In genomic region chr22:19772422-19772672, GRCh38 we compare ENCODE assay signal across 16 cellular contexts. TPM values are rescaled to one million over a fixed set of nuclear protein-coding genes. Genes with fewer than 3 reads are reported as not detected.
A peak's percentile ranks its signal among the peaks of the same experiment; 100 is the strongest.
DNase-seq lines count a peak whose midpoint lies in the region; ATAC-seq and TF ChIP-seq lines count a peak whose summit lies in the region.
"Had no signal": no experiment of that assay in that cellular context is flagged by ENCODE, and none has a peak within 500 bp of the region (broad histone marks: within the 10 kb centered on the region; RNA-seq: fewer than 3 reads in every experiment).

No MANE protein-coding gene starts in this region.

- TF ChIP-seq CTCF in HEK293 (tag by site-specific recombination; IDR thresholded peaks at IDR 0.05) (no peak), activated B cell treated with CpG ODN at 0.5 μM for 24 hours (IDR thresholded peaks at IDR 0.05) (no peak), foreskin keratinocyte (conservative IDR thresholded peaks at IDR 0.05) (no peak)

- H3K27ac ChIP-seq in BLaER1 treated with 17β-estradiol and CSF1 and Interleukin-3, amounts not matched to agents 10 nM and 100 nM, result no peak overlapping the region
- H3K27ac ChIP-seq in HEK293 (ENCODE audit: extremely low read depth, low read depth, low read length) (no peak overlapping the region), foreskin keratinocyte (no peak overlapping the region)
- H3K27ac ChIP-seq: A549, GM23248 had no signal

- CTCF ChIA-PET in HEK293 (lab: Yijun Ruan, JAX), result interaction anchor here (1.2 to 2.5 kb wide), 3 partner anchors 16 to 42 kb away, joined by 3 to 20 read pairs (median 3); no protein-coding TSS in a partner anchor
- CTCF ChIA-PET in activated B cell treated with CpG ODN at 0.5 μM for 24 hours (lab: Charles Lee), result interaction anchor here (1.1 kb wide), 2 partner anchors 16 to 138 kb away, joined by 3 to 4 read pairs; no protein-coding TSS in a partner anchor
- CTCF ChIA-PET in activated CD4-positive, alpha-beta T cell treated with anti-CD3 and anti-CD28 coated beads, Interleukin-2, amount 10 ng/mL, durations not matched to agents 7 days and 5 days (lab: Charles Lee), result no interaction called here

- H3K9me3 Mint-ChIP-seq in activated B cell treated with CpG ODN at 0.5 μM for 24 hours, result no peaks in the 10 kb centered on the region
- no peaks in the 10 kb centered on the region for H3K9me3 Mint-ChIP-seq in stimulated activated memory B cell treated with anti-CD40 and anti-IgM and Interleukin-4, amounts not matched to agents 10 μg/mL and 1 μg/mL and 100 μg/mL, for 72 hours
- H3K9me3 Mint-ChIP-seq in activated CD4-positive, alpha-beta T cell treated with anti-CD3 and anti-CD28 coated beads, Interleukin-2, amount 10 ng/mL, durations not matched to agents 7 days and 5 days, result no peaks in the 10 kb centered on the region

- no peak overlapping the region for H3K4me3 ChIP-seq in BLaER1 treated with 17β-estradiol and CSF1 and Interleukin-3, amounts not matched to agents 10 nM and 100 nM
- no peak overlapping the region for H3K4me3 ChIP-seq in HEK293 (ENCODE audit: low read depth, low read length)
- H3K4me3 ChIP-seq: A549, GM12878, GM23248 had no signal

- POLR2A ChIA-PET in HEK293 (lab: Yijun Ruan, JAX), result no interaction called here
- POLR2A ChIA-PET in activated B cell treated with CpG ODN at 0.5 μM for 24 hours (lab: Charles Lee), result interaction anchor here (0.7 kb wide), 1 partner anchor 1231 kb away, joined by 3 read pairs; no protein-coding TSS in a partner anchor
- POLR2A ChIA-PET in activated CD4-positive, alpha-beta T cell treated with anti-CD3 and anti-CD28 coated beads, Interleukin-2, amount 10 ng/mL, durations not matched to agents 7 days and 5 days (lab: Charles Lee), result no interaction called here

- H3K27ac Mint-ChIP-seq in activated B cell treated with CpG ODN at 0.5 μM for 24 hours, result peak overlapping the region; percentile 59
- H3K27ac Mint-ChIP-seq in stimulated activated memory B cell treated with anti-CD40 and anti-IgM and Interleukin-4, amounts not matched to agents 10 μg/mL and 1 μg/mL and 100 μg/mL, for 72 hours, result peak overlapping the region; percentile 64
- H3K27ac Mint-ChIP-seq in activated CD4-positive, alpha-beta T cell treated with anti-CD3 and anti-CD28 coated beads, Interleukin-2, amount 10 ng/mL, durations not matched to agents 7 days and 5 days, result no peak overlapping the region
- H3K27ac Mint-ChIP-seq: CD4-positive, CD25-positive, alpha-beta regulatory T cell had no signal

- H3K4me2 ChIP-seq in BLaER1 treated with 17β-estradiol and CSF1 and Interleukin-3, amounts not matched to agents 10 nM and 100 nM, result peak overlapping the region; percentile 65 to 100 (median 91); a peak in 21 of 22 replicates
- H3K4me2 ChIP-seq: A549 had no signal

- H4K20me1 ChIP-seq in BLaER1 treated with 17β-estradiol and CSF1 and Interleukin-3, amounts not matched to agents 10 nM and 100 nM, result peaks cover 0 to 40% (median 12%) of the 10 kb centered on the region in 11 experiments; a peak in 11 of 22 replicates

- no peak overlapping the region for H3K4me3 Mint-ChIP-seq in activated B cell treated with CpG ODN at 0.5 μM for 24 hours
- no peak overlapping the region for H3K4me3 Mint-ChIP-seq in stimulated activated memory B cell treated with anti-CD40 and anti-IgM and Interleukin-4, amounts not matched to agents 10 μg/mL and 1 μg/mL and 100 μg/mL, for 72 hours
- no peak overlapping the region for H3K4me3 Mint-ChIP-seq in activated CD4-positive, alpha-beta T cell treated with anti-CD3 and anti-CD28 coated beads, Interleukin-2, amount 10 ng/mL, durations not matched to agents 7 days and 5 days
- H3K4me3 Mint-ChIP-seq: CD4-positive, CD25-positive, alpha-beta regulatory T cell had no signal

- DNase-seq in activated B cell treated with CpG ODN at 0.5 μM for 24 hours, result no peak
- no peak for DNase-seq in foreskin keratinocyte
- no peak for DNase-seq in superior temporal gyrus (ENCODE audit: extremely low spot score)
- DNase-seq in activated CD4-positive, alpha-beta T cell treated with anti-CD3 and anti-CD28 coated beads, Interleukin-2, amount 10 ng/mL, durations not matched to agents 7 days and 5 days, result no peak
- DNase-seq: Calu3; CD4-positive, CD25-positive, alpha-beta regulatory T cell; DMS 273 treated with DMSO at 0.1 percent for 48 hours; GM23248 had no signal

- peak overlapping the region in 4 of 11 experiments; percentile 23 to 50 (median 28); a peak in 3 of 22 replicates for H3K9ac ChIP-seq in BLaER1 treated with 17β-estradiol and CSF1 and Interleukin-3, amounts not matched to agents 10 nM and 100 nM
- H3K9ac ChIP-seq: GM23248 had no signal

- H3K36me3 Mint-ChIP-seq in activated B cell treated with CpG ODN at 0.5 μM for 24 hours (ENCODE audit: low read depth), result no peaks in the 10 kb centered on the region
- H3K36me3 Mint-ChIP-seq in stimulated activated memory B cell treated with anti-CD40 and anti-IgM and Interleukin-4, amounts not matched to agents 10 μg/mL and 1 μg/mL and 100 μg/mL, for 72 hours, result no peaks in the 10 kb centered on the region
- no peaks in the 10 kb centered on the region for H3K36me3 Mint-ChIP-seq in activated CD4-positive, alpha-beta T cell treated with anti-CD3 and anti-CD28 coated beads, Interleukin-2, amount 10 ng/mL, durations not matched to agents 7 days and 5 days (ENCODE audit: low read depth)
- H3K36me3 Mint-ChIP-seq: CD4-positive, CD25-positive, alpha-beta regulatory T cell had no signal

- H3K36me3 ChIP-seq in BLaER1 treated with 17β-estradiol and CSF1 and Interleukin-3, amounts not matched to agents 10 nM and 100 nM, result no peaks in the 10 kb centered on the region
- H3K36me3 ChIP-seq in HEK293 (ENCODE audit: control insufficient read depth in 2 of 2, insufficient read depth in 1 of 2, low read length in 2 of 2), result peaks cover 0 to 34% of the 10 kb centered on the region in 2 experiments; a peak in 1 of 3 replicates

- no peaks in the 10 kb centered on the region for H3K9me3 ChIP-seq in BLaER1 treated with 17β-estradiol and CSF1 and Interleukin-3, amounts not matched to agents 10 nM and 100 nM (replicated peaks in 1 of 11)
- no peaks in the 10 kb centered on the region for H3K9me3 ChIP-seq in HEK293 (ENCODE audit: control insufficient read depth, insufficient read depth, low read depth, low read length)
- H3K9me3 ChIP-seq: A549 had no signal

- peaks cover 38% of the 10 kb centered on the region for H3K4me1 Mint-ChIP-seq in activated B cell treated with CpG ODN at 0.5 μM for 24 hours
- peaks cover 66% of the 10 kb centered on the region for H3K4me1 Mint-ChIP-seq in stimulated activated memory B cell treated with anti-CD40 and anti-IgM and Interleukin-4, amounts not matched to agents 10 μg/mL and 1 μg/mL and 100 μg/mL, for 72 hours
- peaks cover 12% of the 10 kb centered on the region for H3K4me1 Mint-ChIP-seq in activated CD4-positive, alpha-beta T cell treated with anti-CD3 and anti-CD28 coated beads, Interleukin-2, amount 10 ng/mL, durations not matched to agents 7 days and 5 days

- no peak for ATAC-seq in activated B cell treated with CpG ODN at 0.5 μM for 24 hours (ENCODE audit: low read depth)
- ATAC-seq in stimulated activated memory B cell treated with anti-CD40 and anti-IgM and Interleukin-4, amounts not matched to agents 10 μg/mL and 1 μg/mL and 100 μg/mL, for 72 hours, result no peak
- no peak for ATAC-seq in foreskin keratinocyte
- ATAC-seq: A549, HCT116 had no signal

- intact Hi-C loops in activated B cell treated with CpG ODN at 0.5 μM for 24 hours (cut with micrococcal nuclease), result no loop called here

- H3K27me3 Mint-ChIP-seq in activated B cell treated with CpG ODN at 0.5 μM for 24 hours, result peaks cover 65% of the 10 kb centered on the region
- peaks cover 91% of the 10 kb centered on the region for H3K27me3 Mint-ChIP-seq in stimulated activated memory B cell treated with anti-CD40 and anti-IgM and Interleukin-4, amounts not matched to agents 10 μg/mL and 1 μg/mL and 100 μg/mL, for 72 hours
- peaks cover 38% of the 10 kb centered on the region for H3K27me3 Mint-ChIP-seq in activated CD4-positive, alpha-beta T cell treated with anti-CD3 and anti-CD28 coated beads, Interleukin-2, amount 10 ng/mL, durations not matched to agents 7 days and 5 days

- H3K4me1 ChIP-seq in BLaER1 treated with 17β-estradiol and CSF1 and Interleukin-3, amounts not matched to agents 10 nM and 100 nM, result peaks cover 36 to 81% (median 50%) of the 10 kb centered on the region in 10 experiments
- H3K4me1 ChIP-seq in HEK293 (ENCODE audit: control insufficient read depth, insufficient read depth, low read length) (no peaks in the 10 kb centered on the region), foreskin keratinocyte (no peaks in the 10 kb centered on the region)
- H3K4me1 ChIP-seq: A549 had no signal

- peaks cover 49 to 67% (median 55%) of the 10 kb centered on the region in 11 experiments for H3K27me3 ChIP-seq in BLaER1 treated with 17β-estradiol and CSF1 and Interleukin-3, amounts not matched to agents 10 nM and 100 nM
- no peaks in the 10 kb centered on the region for H3K27me3 ChIP-seq in foreskin keratinocyte

TF ChIP-seq in HEK293, 187 proteins besides CTCF, POLR2A, EP300 and RAD21 (continues in another document):
- peak; percentile 38; the same call in 1 of the 2 replicates for TF ChIP-seq ZNF121 (tag by site-specific recombination; IDR thresholded peaks at IDR 0.05)

RNA-seq across cellular contexts. Expression of gene TBX1, which starts 11.8 kb away (rescaled TPM):
- total RNA-seq in activated B cell treated with CpG ODN at 0.5 μM for 24 hours (not detected in 2 replicates), foreskin keratinocyte (0.54 and 0.63 TPM in 2 replicates)
- polyA plus RNA-seq in foreskin keratinocyte, result 0.51 and 1.3 TPM in 2 replicates
- total RNA-seq in activated CD4-positive, alpha-beta T cell treated with anti-CD3 and anti-CD28 coated beads, Interleukin-2, amount 10 ng/mL, durations not matched to agents 7 days and 5 days, result not detected
- total RNA-seq: Calu3; CD4-positive, CD25-positive, alpha-beta regulatory T cell; GM12878 had no signal
- polyA plus RNA-seq: AG04450; BJ; CD4-positive, CD25-positive, alpha-beta regulatory T cell; GM12878 had no signal

RNA-seq across cellular contexts. Expression of gene GP1BB, which starts 49.0 kb away (rescaled TPM):
- total RNA-seq in activated B cell treated with CpG ODN at 0.5 μM for 24 hours, result not detected in 2 replicates
- total RNA-seq in foreskin keratinocyte, result 0.21 and 0.54 TPM in 2 replicates
- polyA plus RNA-seq in foreskin keratinocyte, result 0.28 and 0.56 TPM in 2 replicates
- not detected for total RNA-seq in activated CD4-positive, alpha-beta T cell treated with anti-CD3 and anti-CD28 coated beads, Interleukin-2, amount 10 ng/mL, durations not matched to agents 7 days and 5 days
- total RNA-seq: Calu3 had no signal
- polyA plus RNA-seq: CD4-positive, CD25-positive, alpha-beta regulatory T cell had no signal

RNA-seq across cellular contexts. Expression of gene SEPTIN5, which starts 58.0 kb away (rescaled TPM):
- not detected in 2 replicates for total RNA-seq in activated B cell treated with CpG ODN at 0.5 μM for 24 hours
- 4.8 and 6.1 TPM in 2 replicates for total RNA-seq in foreskin keratinocyte
- 4.6 and 6.5 TPM in 2 replicates for polyA plus RNA-seq in foreskin keratinocyte
- not detected for total RNA-seq in activated CD4-positive, alpha-beta T cell treated with anti-CD3 and anti-CD28 coated beads, Interleukin-2, amount 10 ng/mL, durations not matched to agents 7 days and 5 days
- polyA plus RNA-seq: CD4-positive, CD25-positive, alpha-beta regulatory T cell had no signal
